ENCODE assay signal across 1 cellular context in the genomic region with DNA sequence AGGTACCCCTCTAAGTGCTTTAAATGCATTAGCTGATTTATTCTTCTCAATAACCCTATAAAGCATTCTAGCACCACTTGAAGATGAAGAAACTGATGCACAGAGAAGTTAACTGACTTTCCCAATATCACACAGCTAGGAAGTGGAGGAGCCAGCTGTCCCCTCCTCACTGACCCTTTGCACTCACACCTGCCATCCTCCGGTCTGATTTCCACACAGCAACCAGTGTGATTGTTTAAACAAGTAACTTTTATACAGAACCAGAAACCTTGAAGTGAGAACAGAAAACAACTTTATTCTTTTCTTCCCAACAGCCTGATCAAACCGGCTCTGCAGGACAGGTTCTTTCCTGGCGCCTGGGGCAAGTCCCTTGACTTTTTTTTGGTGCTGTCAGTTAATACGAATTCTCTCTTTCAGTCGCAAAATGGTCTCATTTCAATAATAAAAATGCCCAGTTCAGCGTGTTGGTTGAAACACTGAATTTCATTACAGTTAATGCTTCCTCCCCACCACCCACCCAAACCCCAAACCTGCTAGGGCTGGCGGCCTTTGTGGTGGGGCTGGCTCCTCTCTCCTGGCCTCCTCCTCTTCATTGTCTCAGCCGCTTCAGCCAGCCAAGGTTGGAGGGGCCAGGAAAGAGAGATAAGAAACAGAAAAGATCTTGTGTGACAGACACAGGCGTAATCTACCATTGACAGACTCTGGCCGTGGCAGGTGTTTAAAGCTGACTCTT.
A peak's percentile ranks its signal among the peaks of the same experiment; 100 is the strongest.
TF ChIP-seq lines count a peak whose summit lies in the region.

No MANE protein-coding gene starts in this region.

TF ChIP-seq in K562, 482 proteins besides CTCF, POLR2A, EP300 and RAD21 (continued from another document and continues in another):
- TF ChIP-seq, protein P1, sequence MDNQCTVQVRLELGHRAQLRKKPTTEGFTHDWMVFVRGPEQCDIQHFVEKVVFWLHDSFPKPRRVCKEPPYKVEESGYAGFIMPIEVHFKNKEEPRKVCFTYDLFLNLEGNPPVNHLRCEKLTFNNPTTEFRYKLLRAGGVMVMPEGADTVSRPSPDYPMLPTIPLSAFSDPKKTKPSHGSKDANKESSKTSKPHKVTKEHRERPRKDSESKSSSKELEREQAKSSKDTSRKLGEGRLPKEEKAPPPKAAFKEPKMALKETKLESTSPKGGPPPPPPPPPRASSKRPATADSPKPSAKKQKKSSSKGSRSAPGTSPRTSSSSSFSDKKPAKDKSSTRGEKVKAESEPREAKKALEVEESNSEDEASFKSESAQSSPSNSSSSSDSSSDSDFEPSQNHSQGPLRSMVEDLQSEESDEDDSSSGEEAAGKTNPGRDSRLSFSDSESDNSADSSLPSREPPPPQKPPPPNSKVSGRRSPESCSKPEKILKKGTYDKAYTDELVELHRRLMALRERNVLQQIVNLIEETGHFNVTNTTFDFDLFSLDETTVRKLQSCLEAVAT (IDR thresholded peaks at IDR 0.05): peak in 1 of 2 experiments; percentile 33; a peak in 2 of 4 replicates
- TF ChIP-seq KDM4B (IDR thresholded peaks at IDR 0.05; ENCODE audit: borderline replicate concordance in 2 of 2, low read depth in 1 of 2) (peak in 1 of 2 experiments; percentile 37; a peak in 1 of 4 replicates), LEF1 (IDR thresholded peaks at IDR 0.05) (peak; percentile 89), CUX1 (CRISPR knock-in tag; IDR thresholded peaks at IDR 0.05) (peak; percentile 85; the same call in 1 of the 2 replicates), FOXJ2 (tag; IDR thresholded peaks at IDR 0.05) (peak; percentile 33; the same call in 1 of the 2 replicates), NFATC3 (IDR thresholded peaks at IDR 0.05) (no peak), CBFA2T3 (IDR thresholded peaks at IDR 0.05) (peak; percentile 99), ZNF639 (CRISPR knock-in tag; conservative IDR thresholded peaks at IDR 0.05 in 1 of 2, IDR thresholded peaks at IDR 0.05 in 1 of 2) (peak in 1 of 2 experiments; percentile 88; a peak in 2 of 4 replicates), ZNF133 (CRISPR knock-in tag; IDR thresholded peaks at IDR 0.05) (no peak), ZNF444 (CRISPR knock-in tag; IDR thresholded peaks at IDR 0.05) (peak; percentile 71; the same call in 1 of the 2 replicates), TCF7 (IDR thresholded peaks at IDR 0.05; ENCODE audit: borderline replicate concordance) (no peak), AFF1 (IDR thresholded peaks at IDR 0.05; ENCODE audit: low read depth in 1 of 2, partially characterized antibody in 2 of 2) (peak in 1 of 2 experiments; percentile 92), ZEB2 (IDR thresholded peaks at IDR 0.05) (peak; percentile 91), POLR2AphosphoS5 (IDR thresholded peaks at IDR 0.05; ENCODE audit: control insufficient read depth, insufficient read depth, low read depth, low read length) (peak; percentile 98), SMARCC2 (IDR thresholded peaks at IDR 0.05; ENCODE audit: low read depth) (peak; percentile 95), SP1 (CRISPR knock-in tag; IDR thresholded peaks at IDR 0.05) (peak; percentile 74), ATF1 (CRISPR knock-in tag; IDR thresholded peaks at IDR 0.05) (no peak), ATF1 (tag; IDR thresholded peaks at IDR 0.05) (peak; percentile 73), STAT5A (IDR thresholded peaks at IDR 0.05; ENCODE audit: borderline replicate concordance, low read length) (peak; percentile 92), BCL6 (CRISPR knock-in tag; IDR thresholded peaks at IDR 0.05) (0 out of 2 replicates have a peak, but pooled peaks have one; percentile 16), ZNF778 (CRISPR knock-in tag; IDR thresholded peaks at IDR 0.05) (no peak), PBX2 (CRISPR knock-in tag; IDR thresholded peaks at IDR 0.05; ENCODE audit: low read depth) (no peak), PBX2 (tag; conservative IDR thresholded peaks at IDR 0.05; ENCODE audit: low read depth) (peak; percentile 83), SMARCA4 (IDR thresholded peaks at IDR 0.05) (peak; percentile 99), MTA2 (IDR thresholded peaks at IDR 0.05; ENCODE audit: low read depth) (peak; percentile 99), CAMTA2 (CRISPR knock-in tag; conservative IDR thresholded peaks at IDR 0.05) (no peak), HCFC1 (IDR thresholded peaks at IDR 0.05; ENCODE audit: low read depth, low read length) (peak; percentile 31; the same call in 1 of the 2 replicates), HMG20B (CRISPR knock-in tag; IDR thresholded peaks at IDR 0.05) (no peak), KHSRP (IDR thresholded peaks at IDR 0.05) (peak; percentile 69; the same call in 1 of the 2 replicates), HDAC1 (IDR thresholded peaks at IDR 0.05) (peak in 1 of 2 experiments; percentile 82; a peak in 2 of 4 replicates), ZNF24 (IDR thresholded peaks at IDR 0.05) (peak; percentile 22; the same call in 1 of the 2 replicates), KLF13 (tag; IDR thresholded peaks at IDR 0.05; ENCODE audit: borderline replicate concordance, low read depth) (no peak), GATAD2A (IDR thresholded peaks at IDR 0.05) (peak; percentile 94; the same call in 1 of the 2 replicates), ZNF668 (CRISPR knock-in tag; IDR thresholded peaks at IDR 0.05) (0 out of 2 replicates have a peak, but pooled peaks have one; percentile 74), TAL1 (IDR thresholded peaks at IDR 0.05) (peak; percentile 99)
- TF ChIP-seq, protein P2, sequence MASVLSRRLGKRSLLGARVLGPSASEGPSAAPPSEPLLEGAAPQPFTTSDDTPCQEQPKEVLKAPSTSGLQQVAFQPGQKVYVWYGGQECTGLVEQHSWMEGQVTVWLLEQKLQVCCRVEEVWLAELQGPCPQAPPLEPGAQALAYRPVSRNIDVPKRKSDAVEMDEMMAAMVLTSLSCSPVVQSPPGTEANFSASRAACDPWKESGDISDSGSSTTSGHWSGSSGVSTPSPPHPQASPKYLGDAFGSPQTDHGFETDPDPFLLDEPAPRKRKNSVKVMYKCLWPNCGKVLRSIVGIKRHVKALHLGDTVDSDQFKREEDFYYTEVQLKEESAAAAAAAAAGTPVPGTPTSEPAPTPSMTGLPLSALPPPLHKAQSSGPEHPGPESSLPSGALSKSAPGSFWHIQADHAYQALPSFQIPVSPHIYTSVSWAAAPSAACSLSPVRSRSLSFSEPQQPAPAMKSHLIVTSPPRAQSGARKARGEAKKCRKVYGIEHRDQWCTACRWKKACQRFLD (CRISPR knock-in tag; IDR thresholded peaks at IDR 0.05): peak; percentile 96; the same call in 1 of the 2 replicates
- TF ChIP-seq, protein P3, sequence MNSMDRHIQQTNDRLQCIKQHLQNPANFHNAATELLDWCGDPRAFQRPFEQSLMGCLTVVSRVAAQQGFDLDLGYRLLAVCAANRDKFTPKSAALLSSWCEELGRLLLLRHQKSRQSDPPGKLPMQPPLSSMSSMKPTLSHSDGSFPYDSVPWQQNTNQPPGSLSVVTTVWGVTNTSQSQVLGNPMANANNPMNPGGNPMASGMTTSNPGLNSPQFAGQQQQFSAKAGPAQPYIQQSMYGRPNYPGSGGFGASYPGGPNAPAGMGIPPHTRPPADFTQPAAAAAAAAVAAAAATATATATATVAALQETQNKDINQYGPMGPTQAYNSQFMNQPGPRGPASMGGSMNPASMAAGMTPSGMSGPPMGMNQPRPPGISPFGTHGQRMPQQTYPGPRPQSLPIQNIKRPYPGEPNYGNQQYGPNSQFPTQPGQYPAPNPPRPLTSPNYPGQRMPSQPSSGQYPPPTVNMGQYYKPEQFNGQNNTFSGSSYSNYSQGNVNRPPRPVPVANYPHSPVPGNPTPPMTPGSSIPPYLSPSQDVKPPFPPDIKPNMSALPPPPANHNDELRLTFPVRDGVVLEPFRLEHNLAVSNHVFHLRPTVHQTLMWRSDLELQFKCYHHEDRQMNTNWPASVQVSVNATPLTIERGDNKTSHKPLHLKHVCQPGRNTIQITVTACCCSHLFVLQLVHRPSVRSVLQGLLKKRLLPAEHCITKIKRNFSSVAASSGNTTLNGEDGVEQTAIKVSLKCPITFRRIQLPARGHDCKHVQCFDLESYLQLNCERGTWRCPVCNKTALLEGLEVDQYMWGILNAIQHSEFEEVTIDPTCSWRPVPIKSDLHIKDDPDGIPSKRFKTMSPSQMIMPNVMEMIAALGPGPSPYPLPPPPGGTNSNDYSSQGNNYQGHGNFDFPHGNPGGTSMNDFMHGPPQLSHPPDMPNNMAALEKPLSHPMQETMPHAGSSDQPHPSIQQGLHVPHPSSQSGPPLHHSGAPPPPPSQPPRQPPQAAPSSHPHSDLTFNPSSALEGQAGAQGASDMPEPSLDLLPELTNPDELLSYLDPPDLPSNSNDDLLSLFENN (IDR thresholded peaks at IDR 0.05; ENCODE audit: low read depth in 2 of 2, low read length in 2 of 2): peak in 1 of 2 experiments; percentile 93; a peak in 2 of 4 replicates
